3 cellular contexts compared by ENCODE assay signal in genomic region chr11:45089845-45090499, GRCh38.
TF ChIP-seq lines count a peak whose summit lies in the region.

No MANE protein-coding gene starts in this region.

TF ChIP-seq in A549, 52 proteins besides CTCF, POLR2A, EP300 and RAD21:
- TF ChIP-seq NPAS2 (CRISPR knock-in tag; IDR thresholded peaks at IDR 0.05; ENCODE audit: borderline replicate concordance) (no peak), SMC3 (IDR thresholded peaks at IDR 0.05) (no peak), ZNF302 (CRISPR knock-in tag; IDR thresholded peaks at IDR 0.05) (no peak), BCL3 (IDR thresholded peaks at IDR 0.05) (no peak), FOSL2 (IDR thresholded peaks at IDR 0.05) (no peak), FOSL2 (CRISPR knock-in tag; IDR thresholded peaks at IDR 0.05) (no peak), SREBF2 (IDR thresholded peaks at IDR 0.05) (no peak), POLR2AphosphoS2 (conservative IDR thresholded peaks at IDR 0.05; ENCODE audit: low read length) (no peak), TFCP2L1 (CRISPR knock-in tag; IDR thresholded peaks at IDR 0.05) (no peak), PHF8 (IDR thresholded peaks at IDR 0.05; ENCODE audit: borderline replicate concordance, low read depth) (no peak), USF2 (IDR thresholded peaks at IDR 0.05) (no peak), KDM1A (IDR thresholded peaks at IDR 0.05; ENCODE audit: low read depth) (no peak), ZFP36 (IDR thresholded peaks at IDR 0.05; ENCODE audit: borderline replicate concordance, partially characterized antibody) (no peak), FOXS1 (CRISPR knock-in tag; IDR thresholded peaks at IDR 0.05) (no peak), MAZ (IDR thresholded peaks at IDR 0.05; ENCODE audit: borderline replicate concordance, low read depth, low read length) (no peak)
- TF ChIP-seq, protein P1, sequence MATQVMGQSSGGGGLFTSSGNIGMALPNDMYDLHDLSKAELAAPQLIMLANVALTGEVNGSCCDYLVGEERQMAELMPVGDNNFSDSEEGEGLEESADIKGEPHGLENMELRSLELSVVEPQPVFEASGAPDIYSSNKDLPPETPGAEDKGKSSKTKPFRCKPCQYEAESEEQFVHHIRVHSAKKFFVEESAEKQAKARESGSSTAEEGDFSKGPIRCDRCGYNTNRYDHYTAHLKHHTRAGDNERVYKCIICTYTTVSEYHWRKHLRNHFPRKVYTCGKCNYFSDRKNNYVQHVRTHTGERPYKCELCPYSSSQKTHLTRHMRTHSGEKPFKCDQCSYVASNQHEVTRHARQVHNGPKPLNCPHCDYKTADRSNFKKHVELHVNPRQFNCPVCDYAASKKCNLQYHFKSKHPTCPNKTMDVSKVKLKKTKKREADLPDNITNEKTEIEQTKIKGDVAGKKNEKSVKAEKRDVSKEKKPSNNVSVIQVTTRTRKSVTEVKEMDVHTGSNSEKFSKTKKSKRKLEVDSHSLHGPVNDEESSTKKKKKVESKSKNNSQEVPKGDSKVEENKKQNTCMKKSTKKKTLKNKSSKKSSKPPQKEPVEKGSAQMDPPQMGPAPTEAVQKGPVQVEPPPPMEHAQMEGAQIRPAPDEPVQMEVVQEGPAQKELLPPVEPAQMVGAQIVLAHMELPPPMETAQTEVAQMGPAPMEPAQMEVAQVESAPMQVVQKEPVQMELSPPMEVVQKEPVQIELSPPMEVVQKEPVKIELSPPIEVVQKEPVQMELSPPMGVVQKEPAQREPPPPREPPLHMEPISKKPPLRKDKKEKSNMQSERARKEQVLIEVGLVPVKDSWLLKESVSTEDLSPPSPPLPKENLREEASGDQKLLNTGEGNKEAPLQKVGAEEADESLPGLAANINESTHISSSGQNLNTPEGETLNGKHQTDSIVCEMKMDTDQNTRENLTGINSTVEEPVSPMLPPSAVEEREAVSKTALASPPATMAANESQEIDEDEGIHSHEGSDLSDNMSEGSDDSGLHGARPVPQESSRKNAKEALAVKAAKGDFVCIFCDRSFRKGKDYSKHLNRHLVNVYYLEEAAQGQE (IDR thresholded peaks at IDR 0.05), result no peak

TF ChIP-seq in HCT116, 20 proteins besides CTCF, POLR2A, EP300 and RAD21:
- TF ChIP-seq YY1 (IDR thresholded peaks at IDR 0.05; ENCODE audit: extremely low read depth, insufficient replicate concordance, low read depth, low read length) (no peak), EGR1 (IDR thresholded peaks at IDR 0.05; ENCODE audit: low read depth) (no peak), POLR2AphosphoS5 (IDR thresholded peaks at IDR 0.05; ENCODE audit: low read depth, low read length) (no peak), ELF1 (IDR thresholded peaks at IDR 0.05; ENCODE audit: borderline replicate concordance, low read depth) (no peak), EZH2 (IDR thresholded peaks at IDR 0.05) (no peak)
- TF ChIP-seq, protein P2, sequence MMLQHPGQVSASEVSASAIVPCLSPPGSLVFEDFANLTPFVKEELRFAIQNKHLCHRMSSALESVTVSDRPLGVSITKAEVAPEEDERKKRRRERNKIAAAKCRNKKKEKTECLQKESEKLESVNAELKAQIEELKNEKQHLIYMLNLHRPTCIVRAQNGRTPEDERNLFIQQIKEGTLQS (IDR thresholded peaks at IDR 0.05), result no peak

TF ChIP-seq in K562, 482 proteins besides CTCF, POLR2A, EP300 and RAD21 (continued from another document):
- TF ChIP-seq YBX1 (IDR thresholded peaks at IDR 0.05) (no peak), TCF7 (IDR thresholded peaks at IDR 0.05; ENCODE audit: borderline replicate concordance) (no peak), HNRNPL (IDR thresholded peaks at IDR 0.05; ENCODE audit: low read depth, low read length) (no peak), MCM3 (IDR thresholded peaks at IDR 0.05) (no peak), ZNF780A (CRISPR knock-in tag; IDR thresholded peaks at IDR 0.05) (no peak), SIX5 (IDR thresholded peaks at IDR 0.05; ENCODE audit: borderline replicate concordance in 1 of 2, insufficient read depth in 1 of 2, low read depth in 1 of 2, low read length in 2 of 2) (no peak), U2AF2 (optimal IDR thresholded peaks at IDR 0.05; ENCODE audit: low read depth, low read length) (no peak), HNRNPLL (IDR thresholded peaks at IDR 0.05; ENCODE audit: low read depth, low read length, poor library complexity, severe bottlenecking) (no peak), HIVEP1 (CRISPR knock-in tag; IDR thresholded peaks at IDR 0.05) (no peak), EHMT2 (IDR thresholded peaks at IDR 0.05) (no peak), HDAC6 (IDR thresholded peaks at IDR 0.05; ENCODE audit: low read depth, low read length) (no peak), MAZ (CRISPR knock-in tag; conservative IDR thresholded peaks at IDR 0.05 in 1 of 2, IDR thresholded peaks at IDR 0.05 in 1 of 2) (no peak), TEAD4 (IDR thresholded peaks at IDR 0.05; ENCODE audit: low read length) (no peak), TEAD4 (CRISPR knock-in tag; IDR thresholded peaks at IDR 0.05; ENCODE audit: borderline replicate concordance) (no peak)
- TF ChIP-seq, protein P3, sequence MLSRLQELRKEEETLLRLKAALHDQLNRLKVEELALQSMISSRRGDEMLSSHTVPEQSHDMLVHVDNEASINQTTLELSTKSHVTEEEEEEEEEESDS (CRISPR knock-in tag; IDR thresholded peaks at IDR 0.05), result no peak
- TF ChIP-seq, protein P4, sequence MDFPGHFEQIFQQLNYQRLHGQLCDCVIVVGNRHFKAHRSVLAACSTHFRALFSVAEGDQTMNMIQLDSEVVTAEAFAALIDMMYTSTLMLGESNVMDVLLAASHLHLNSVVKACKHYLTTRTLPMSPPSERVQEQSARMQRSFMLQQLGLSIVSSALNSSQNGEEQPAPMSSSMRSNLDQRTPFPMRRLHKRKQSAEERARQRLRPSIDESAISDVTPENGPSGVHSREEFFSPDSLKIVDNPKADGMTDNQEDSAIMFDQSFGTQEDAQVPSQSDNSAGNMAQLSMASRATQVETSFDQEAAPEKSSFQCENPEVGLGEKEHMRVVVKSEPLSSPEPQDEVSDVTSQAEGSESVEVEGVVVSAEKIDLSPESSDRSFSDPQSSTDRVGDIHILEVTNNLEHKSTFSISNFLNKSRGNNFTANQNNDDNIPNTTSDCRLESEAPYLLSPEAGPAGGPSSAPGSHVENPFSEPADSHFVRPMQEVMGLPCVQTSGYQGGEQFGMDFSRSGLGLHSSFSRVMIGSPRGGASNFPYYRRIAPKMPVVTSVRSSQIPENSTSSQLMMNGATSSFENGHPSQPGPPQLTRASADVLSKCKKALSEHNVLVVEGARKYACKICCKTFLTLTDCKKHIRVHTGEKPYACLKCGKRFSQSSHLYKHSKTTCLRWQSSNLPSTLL (IDR thresholded peaks at IDR 0.05), result no peak
